Comparison of ENCODE assay signal across 28 cellular contexts in genomic region chr12:20199780-20200179, GRCh38.
"Had no signal": no experiment of that assay in that cellular context is flagged by ENCODE, and none has a peak within 500 bp of the region (broad histone marks: within the 10 kb centered on the region; RNA-seq: fewer than 3 reads in every experiment).

No MANE protein-coding gene starts in this region.

- H3K4me1 ChIP-seq: stomach, suprapubic skin, testis, thyroid gland, tibial nerve, transverse colon, upper lobe of left lung, upper lobe of right lung, uterus, vagina had no signal

- ATAC-seq: stimulated activated effector memory CD8-positive, alpha-beta T cell treated with anti-CD3 and anti-CD28 coated beads, Interleukin-12 subunit alpha, Interleukin-12 subunit beta, amount 100 ng/mL, for 72 hours; stimulated activated memory B cell treated with anti-CD40 and anti-IgM and Interleukin-4, amounts not matched to agents 10 μg/mL and 1 μg/mL and 100 μg/mL, for 72 hours; stimulated activated naive B cell treated with anti-CD40 and anti-IgM and Interleukin-4, amounts not matched to agents 10 μg/mL and 1 μg/mL and 100 μg/mL, for 72 hours; stimulated activated naive CD8-positive, alpha-beta T cell treated with anti-CD3 and anti-CD28 coated beads, Interleukin-15, amount 100 ng/mL, for 72 hours; stimulated activated naive CD8-positive, alpha-beta T cell treated with anti-CD3 and anti-CD28 coated beads, Interleukin-15, Interleukin-2, amounts not matched to agents 100 U/mL and 50 U/mL, for 24 hours; upper lobe of right lung had no signal

- H3K36me3 ChIP-seq: stomach, suprapubic skin, thoracic aorta, thyroid gland, tibial artery, tibial nerve, transverse colon, upper lobe of left lung, upper lobe of right lung, uterus, vagina had no signal

- H3K4me3 ChIP-seq: stomach, suprapubic skin, testis, thoracic aorta, thyroid gland, tibial artery, tibial nerve, transverse colon, upper lobe of left lung, upper lobe of right lung, uterus, vagina had no signal

- H3K4me3 Mint-ChIP-seq: stimulated activated effector memory CD8-positive, alpha-beta T cell treated with anti-CD3 and anti-CD28 coated beads, Interleukin-12 subunit alpha, Interleukin-12 subunit beta, amount 100 ng/mL, for 72 hours; stimulated activated memory B cell treated with anti-CD40 and anti-IgM and Interleukin-4, amounts not matched to agents 10 μg/mL and 1 μg/mL and 100 μg/mL, for 72 hours; stimulated activated naive B cell treated with anti-CD40 and anti-IgM and Interleukin-4, amounts not matched to agents 10 μg/mL and 1 μg/mL and 100 μg/mL, for 72 hours; stimulated activated naive CD8-positive, alpha-beta T cell treated with anti-CD3 and anti-CD28 coated beads, Interleukin-15, amount 100 ng/mL, for 72 hours; stimulated activated naive CD8-positive, alpha-beta T cell treated with anti-CD3 and anti-CD28 coated beads, Interleukin-15, Interleukin-2, amounts not matched to agents 100 ng/mL and 50 ng/mL, for 24 hours; type B pancreatic cell had no signal

- H3K9me3 Mint-ChIP-seq: stimulated activated effector memory CD8-positive, alpha-beta T cell treated with anti-CD3 and anti-CD28 coated beads, Interleukin-12 subunit alpha, Interleukin-12 subunit beta, amount 100 ng/mL, for 72 hours; stimulated activated naive CD8-positive, alpha-beta T cell treated with anti-CD3 and anti-CD28 coated beads, Interleukin-15, amount 100 ng/mL, for 72 hours had no signal

- H3K27me3 Mint-ChIP-seq: stimulated activated memory B cell treated with anti-CD40 and anti-IgM and Interleukin-4, amounts not matched to agents 10 μg/mL and 1 μg/mL and 100 μg/mL, for 72 hours; stimulated activated naive B cell treated with anti-CD40 and anti-IgM and Interleukin-4, amounts not matched to agents 10 μg/mL and 1 μg/mL and 100 μg/mL, for 72 hours; stimulated activated naive CD8-positive, alpha-beta T cell treated with anti-CD3 and anti-CD28 coated beads, Interleukin-15, amount 100 ng/mL, for 72 hours; stimulated activated naive CD8-positive, alpha-beta T cell treated with anti-CD3 and anti-CD28 coated beads, Interleukin-15, Interleukin-2, amounts not matched to agents 100 ng/mL and 50 ng/mL, for 24 hours; type B pancreatic cell had no signal

- H3K4me1 Mint-ChIP-seq: stimulated activated effector memory CD8-positive, alpha-beta T cell treated with anti-CD3 and anti-CD28 coated beads, Interleukin-12 subunit alpha, Interleukin-12 subunit beta, amount 100 ng/mL, for 72 hours; stimulated activated memory B cell treated with anti-CD40 and anti-IgM and Interleukin-4, amounts not matched to agents 10 μg/mL and 1 μg/mL and 100 μg/mL, for 72 hours; stimulated activated naive B cell treated with anti-CD40 and anti-IgM and Interleukin-4, amounts not matched to agents 10 μg/mL and 1 μg/mL and 100 μg/mL, for 72 hours; stimulated activated naive CD8-positive, alpha-beta T cell treated with anti-CD3 and anti-CD28 coated beads, Interleukin-15, amount 100 ng/mL, for 72 hours had no signal

- H3K36me3 Mint-ChIP-seq: stimulated activated effector memory CD8-positive, alpha-beta T cell treated with anti-CD3 and anti-CD28 coated beads, Interleukin-12 subunit alpha, Interleukin-12 subunit beta, amount 100 ng/mL, for 72 hours; stimulated activated memory B cell treated with anti-CD40 and anti-IgM and Interleukin-4, amounts not matched to agents 10 μg/mL and 1 μg/mL and 100 μg/mL, for 72 hours; stimulated activated naive B cell treated with anti-CD40 and anti-IgM and Interleukin-4, amounts not matched to agents 10 μg/mL and 1 μg/mL and 100 μg/mL, for 72 hours had no signal

- H3K9me3 ChIP-seq: stomach, suprapubic skin, testis, thoracic aorta, thyroid gland, tibial artery, tibial nerve, transverse colon, upper lobe of left lung, upper lobe of right lung, uterus, vagina had no signal

- H3K27ac Mint-ChIP-seq: stimulated activated effector memory CD8-positive, alpha-beta T cell treated with anti-CD3 and anti-CD28 coated beads, Interleukin-12 subunit alpha, Interleukin-12 subunit beta, amount 100 ng/mL, for 72 hours; stimulated activated memory B cell treated with anti-CD40 and anti-IgM and Interleukin-4, amounts not matched to agents 10 μg/mL and 1 μg/mL and 100 μg/mL, for 72 hours; stimulated activated naive B cell treated with anti-CD40 and anti-IgM and Interleukin-4, amounts not matched to agents 10 μg/mL and 1 μg/mL and 100 μg/mL, for 72 hours; stimulated activated naive CD8-positive, alpha-beta T cell treated with anti-CD3 and anti-CD28 coated beads, Interleukin-15, amount 100 ng/mL, for 72 hours; stimulated activated naive CD8-positive, alpha-beta T cell treated with anti-CD3 and anti-CD28 coated beads, Interleukin-15, Interleukin-2, amounts not matched to agents 100 ng/mL and 50 ng/mL, for 24 hours; type B pancreatic cell had no signal

- H3K27ac ChIP-seq: stomach, suprapubic skin, testis, thoracic aorta, thyroid gland, tibial artery, tibial nerve, transverse colon, upper lobe of left lung, upper lobe of right lung, uterus, vagina had no signal

- DNase-seq: stimulated activated CD4-positive, alpha-beta T cell treated with anti-CD3 and anti-CD28 coated beads, Interleukin-2, amount 100 ng/mL, for 48 hours; stimulated activated CD4-positive, alpha-beta T cell treated with anti-CD3 and anti-CD28 coated beads, Interleukin-4, amount 100 ng/mL, for 1 hour; stimulated activated CD4-positive, alpha-beta T cell treated with anti-CD3 and anti-CD28 coated beads, Interleukin-4, amount 100 ng/mL, for 24 hours; stimulated activated CD4-positive, alpha-beta T cell treated with anti-CD3 and anti-CD28 coated beads, Interleukin-4, amount 100 ng/mL, for 4 hours; stimulated activated CD8-positive, alpha-beta memory T cell treated with anti-CD3 and anti-CD28 coated beads, Interleukin-4, amount 100 ng/mL, for 48 hours; stimulated activated naive B cell treated with anti-CD40 and anti-IgM and Interleukin-4, amounts not matched to agents 10 μg/mL and 1 μg/mL and 100 μg/mL, for 72 hours; stimulated activated naive CD4-positive, alpha-beta T cell; stimulated activated naive CD4-positive, alpha-beta T cell treated with Interleukin-2 at 50 U/mL for 16 hours; stimulated activated naive CD8-positive, alpha-beta T cell treated with anti-CD3 and anti-CD28 coated beads, Interleukin-15, amount 100 ng/mL, for 72 hours; stimulated activated naive CD8-positive, alpha-beta T cell treated with anti-CD3 and anti-CD28 coated beads, Interleukin-15, Interleukin-2, amounts not matched to agents 100 U/mL and 50 U/mL, for 24 hours; stomach; substantia nigra; testis; thyroid gland; tibial artery; transverse colon; trophoblast cell; upper lobe of right lung; uterus had no signal
